17 cellular contexts compared by ENCODE assay signal in the genomic region with DNA sequence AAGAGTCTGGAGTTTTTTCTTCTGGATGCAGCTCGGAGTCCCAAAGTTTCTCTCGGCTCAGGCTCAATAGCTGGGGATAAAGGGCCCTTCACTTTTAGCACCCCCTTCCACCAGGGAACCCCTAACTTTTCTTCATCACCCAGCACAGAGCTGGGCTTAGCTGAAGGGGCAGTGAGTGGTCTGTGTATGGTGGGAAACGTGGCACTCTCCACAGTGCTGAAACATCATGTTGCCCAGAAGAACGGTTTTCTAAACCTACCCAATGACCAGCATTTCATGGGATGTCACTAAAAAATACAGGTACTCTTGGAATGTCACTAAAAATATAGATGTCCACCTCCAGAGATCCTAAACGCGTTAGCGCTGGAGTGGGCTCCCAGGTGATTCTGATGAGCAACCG. TPM values are rescaled to one million over a fixed set of nuclear protein-coding genes. Genes with fewer than 3 reads are reported as not detected.
DNase-seq lines count a peak whose midpoint lies in the region; ATAC-seq, FAIRE-seq and TF ChIP-seq lines count a peak whose summit lies in the region.
"Had no signal": no experiment of that assay in that cellular context is flagged by ENCODE, and none has a peak within 500 bp of the region (broad histone marks: within the 10 kb centered on the region; RNA-seq: fewer than 3 reads in every experiment).

No MANE protein-coding gene starts in this region.

- TF ChIP-seq CTCF in SK-N-SH (IDR thresholded peaks at IDR 0.05), result no peak
- no peak for TF ChIP-seq CTCF in K562 (IDR thresholded peaks at IDR 0.05 in 2 of 3, conservative IDR thresholded peaks at IDR 0.05 in 1 of 3; ENCODE audit: insufficient read depth in 2 of 3, low read depth in 1 of 3, low read length in 3 of 3)
- TF ChIP-seq CTCF in neural progenitor cell (IDR thresholded peaks at IDR 0.05), result no peak
- no peak for TF ChIP-seq CTCF in right atrium auricular region (IDR thresholded peaks at IDR 0.05)

- CTCF ChIA-PET in SK-N-SH (lab: Yijun Ruan, JAX), result no interaction called here
- CTCF ChIA-PET in K562 (lab: Yijun Ruan, JAX; ENCODE audit: low intra/inter-chr PET ratio), result no interaction called here

- POLR2A ChIA-PET in SK-N-SH (lab: Yijun Ruan, JAX) (no interaction called here), K562 (lab: Yijun Ruan, JAX) (interaction anchor here (0.9 to 6.1 kb wide), 3 partner anchors 11 to 79 kb away, joined by 3 to 56 read pairs (median 4); a partner anchor contains a TSS)

- BruUV-seq in K562 (replicated peaks; lab: Mats Ljungman, UMichigan), result no TSS peak

- no peaks in the 10 kb centered on the region for H3K36me3 ChIP-seq in SK-N-SH (replicated peaks in 1 of 2; ENCODE audit: control insufficient read depth in 1 of 2, insufficient read depth in 2 of 2, low read length in 1 of 2)
- H3K36me3 ChIP-seq in K562 (ENCODE audit: control insufficient read depth, insufficient read depth, low read length), result no peaks in the 10 kb centered on the region
- no peaks in the 10 kb centered on the region for H3K36me3 ChIP-seq in neural progenitor cell
- H3K36me3 ChIP-seq in right atrium auricular region, result no peaks in the 10 kb centered on the region
- H3K36me3 ChIP-seq: BLaER1 treated with 17β-estradiol and CSF1 and Interleukin-3, amounts not matched to agents 10 nM and 100 nM had no signal

- TF ChIP-seq EP300 in SK-N-SH (IDR thresholded peaks at IDR 0.05; ENCODE audit: borderline replicate concordance in 1 of 2, low read depth in 1 of 2, low read length in 1 of 2), result no peak
- no peak for TF ChIP-seq EP300 in K562 (IDR thresholded peaks at IDR 0.05; ENCODE audit: low read length)

- H3K79me2 ChIP-seq in SK-N-SH (ENCODE audit: insufficient read depth), result no peaks in the 10 kb centered on the region
- H3K79me2 ChIP-seq in K562 (ENCODE audit: control insufficient read depth, insufficient read depth, low read length), result no peaks in the 10 kb centered on the region
- no peaks in the 10 kb centered on the region for H3K79me2 ChIP-seq in neural progenitor cell (ENCODE audit: low read depth)

- no peaks in the 10 kb centered on the region for H3K9me3 ChIP-seq in SK-N-SH
- H3K9me3 ChIP-seq in K562 (replicated peaks; ENCODE audit: control insufficient read depth, insufficient read depth, low read depth, low read length), result peaks cover 3% of the 10 kb centered on the region
- H3K9me3 ChIP-seq in neural progenitor cell (ENCODE audit: low read depth), result no peaks in the 10 kb centered on the region
- peaks cover 0 to 8% of the 10 kb centered on the region in 2 donors for H3K9me3 ChIP-seq in right atrium auricular region

- H3K4me3 Mint-ChIP-seq in neural progenitor cell, result no peak overlapping the region

- H3K4me2 ChIP-seq in SK-N-SH (no peak overlapping the region), K562 (ENCODE audit: insufficient read depth, low read length) (0 out of 2 replicates have a peak overlapping the region, but pooled peaks have one; percentile 15), neural progenitor cell (peak overlapping the region; percentile 35)
- H3K4me2 ChIP-seq: BLaER1 treated with 17β-estradiol and CSF1 and Interleukin-3, amounts not matched to agents 10 nM and 100 nM had no signal

- H4K20me1 ChIP-seq in SK-N-SH (ENCODE audit: insufficient read depth) (no peaks in the 10 kb centered on the region), K562 (replicated peaks; ENCODE audit: control insufficient read depth, insufficient read depth, low read length) (no peaks in the 10 kb centered on the region), neural progenitor cell (ENCODE audit: low read depth) (no peaks in the 10 kb centered on the region)
- H4K20me1 ChIP-seq: BLaER1 treated with 17β-estradiol and CSF1 and Interleukin-3, amounts not matched to agents 10 nM and 100 nM had no signal

- no peaks in the 10 kb centered on the region for H3K27me3 ChIP-seq in SK-N-SH (ENCODE audit: insufficient read depth)
- no peaks in the 10 kb centered on the region for H3K27me3 ChIP-seq in K562 (ENCODE audit: control insufficient read depth in 2 of 2, insufficient read depth in 2 of 2, low read length in 2 of 2)
- no peaks in the 10 kb centered on the region for H3K27me3 ChIP-seq in neural progenitor cell
- no peaks in the 10 kb centered on the region for H3K27me3 ChIP-seq in right atrium auricular region
- H3K27me3 ChIP-seq: BLaER1 treated with 17β-estradiol and CSF1 and Interleukin-3, amounts not matched to agents 10 nM and 100 nM had no signal

- TF ChIP-seq RAD21 in SK-N-SH (IDR thresholded peaks at IDR 0.05; ENCODE audit: low read length) (no peak), K562 (CRISPR knock-in tag; conservative IDR thresholded peaks at IDR 0.05 in 1 of 2, IDR thresholded peaks at IDR 0.05 in 1 of 2) (no peak)

- H3K4me3 ChIP-seq in SK-N-SH (ENCODE audit: low read depth in 2 of 2, low read length in 1 of 2) (no peak overlapping the region), K562 (no peak overlapping the region), neural progenitor cell (no peak overlapping the region), right atrium auricular region (no peak overlapping the region)
- H3K4me3 ChIP-seq: BLaER1 treated with 17β-estradiol and CSF1 and Interleukin-3, amounts not matched to agents 10 nM and 100 nM had no signal

- 58% methylated on average over 8 of the region's 8 CpGs for WGBS in SK-N-SH (ENCODE audit: low lambda C conversion rate)
- WGBS in K562 (ENCODE audit: insufficient coverage, low coverage, missing lambda C conversion rate), result 23% methylated on average over 8 of the region's 8 CpGs

- H3K27ac Mint-ChIP-seq in neural progenitor cell, result no peak overlapping the region
- H3K27ac Mint-ChIP-seq: CD4-positive, CD25-positive, alpha-beta regulatory T cell had no signal

- intact Hi-C loops in K562 (cut with micrococcal nuclease), result no loop called here

- H3K4me1 Mint-ChIP-seq in neural progenitor cell, result peaks cover 4% of the 10 kb centered on the region

- no peak for FAIRE-seq in K562 (lab: Jason Lieb, UNC)
- FAIRE-seq: GM12891, GM19239 had no signal

- peaks cover 6% of the 10 kb centered on the region for H3K27me3 Mint-ChIP-seq in neural progenitor cell (ENCODE audit: insufficient read depth, low read depth)

- no peak for TF ChIP-seq POLR2A in K562 (conservative IDR thresholded peaks at IDR 0.05)

- no peaks in the 10 kb centered on the region for H3F3A ChIP-seq in SK-N-SH (replicated peaks; ENCODE audit: insufficient read depth)
- H3F3A ChIP-seq in neural progenitor cell (ENCODE audit: low read depth), result peaks cover 5% of the 10 kb centered on the region

- in situ Hi-C loops in K562 (cut with MboI), result no loop called here

- ATAC-seq in SK-N-SH treated with all-trans-retinoic acid at 6 μM for 48 hours (no peak), K562 (no peak), GM21423 (IDR thresholded peaks at IDR 0.05; ENCODE audit: unreplicated experiment) (no peak)

- no peaks in the 10 kb centered on the region for H3K36me3 Mint-ChIP-seq in neural progenitor cell

- H3K9me1 ChIP-seq in K562 (ENCODE audit: control insufficient read depth, insufficient read depth, low read length), result no peaks in the 10 kb centered on the region

- no peak for DNase-seq in SK-N-SH
- no peak for DNase-seq in K562 (ENCODE audit: extremely low read depth in 1 of 4, low spot score in 3 of 4)
- no peak for DNase-seq in neural progenitor cell (ENCODE audit: low spot score)
- DNase-seq in Ammon's horn (ENCODE audit: low spot score), result no peak
- no peak for DNase-seq in right atrium auricular region (ENCODE audit: low spot score)
- DNase-seq: AML-193; CD4-positive, CD25-positive, alpha-beta regulatory T cell; Karpas-422 had no signal

- peaks cover 4% of the 10 kb centered on the region for H3K9me3 Mint-ChIP-seq in neural progenitor cell

- H3K4me1 ChIP-seq in SK-N-SH (ENCODE audit: control insufficient read depth in 1 of 2, insufficient read depth in 2 of 2, low read depth in 1 of 2, low read length in 1 of 2) (no peaks in the 10 kb centered on the region), K562 (replicated peaks in 1 of 2; ENCODE audit: control insufficient read depth in 2 of 2, insufficient read depth in 2 of 2, low read length in 2 of 2) (peaks cover 13% of the 10 kb centered on the region in 2 experiments; a peak in 4 of 5 replicates), neural progenitor cell (peaks cover 6% of the 10 kb centered on the region), right atrium auricular region (no peaks in the 10 kb centered on the region)
- H3K4me1 ChIP-seq: BLaER1 treated with 17β-estradiol and CSF1 and Interleukin-3, amounts not matched to agents 10 nM and 100 nM had no signal

- H3K9me2 ChIP-seq in SK-N-SH, result no peaks in the 10 kb centered on the region

- H2AFZ ChIP-seq in SK-N-SH (ENCODE audit: low read depth), result no peak overlapping the region
- H2AFZ ChIP-seq in K562 (ENCODE audit: low read depth, low read length), result peak overlapping the region; percentile 78; the same call in 1 of the 2 replicates
- H2AFZ ChIP-seq in neural progenitor cell (replicated peaks), result peak overlapping the region; percentile 76

- H3K9ac ChIP-seq in SK-N-SH (no peak overlapping the region), K562 (ENCODE audit: insufficient read depth in 1 of 2, low read depth in 2 of 2, low read length in 2 of 2) (peak overlapping the region in 1 of 2 experiments; percentile 83; a peak in 1 of 4 replicates), neural progenitor cell (no peak overlapping the region)
- H3K9ac ChIP-seq: BLaER1 treated with 17β-estradiol and CSF1 and Interleukin-3, amounts not matched to agents 10 nM and 100 nM had no signal

- H3K27ac ChIP-seq in SK-N-SH (ENCODE audit: low read depth in 2 of 2, low read length in 1 of 2), result no peak overlapping the region
- no peak overlapping the region for H3K27ac ChIP-seq in K562 (ENCODE audit: extremely low read depth, low read depth, low read length)
- H3K27ac ChIP-seq in neural progenitor cell, result no peak overlapping the region
- H3K27ac ChIP-seq in right atrium auricular region, result no peak overlapping the region
- H3K27ac ChIP-seq: 22Rv1; BLaER1 treated with 17β-estradiol and CSF1 and Interleukin-3, amounts not matched to agents 10 nM and 100 nM had no signal

RNA-seq across cellular contexts. Expression of a gene that starts 12.0 kb away (rescaled TPM):
- polyA plus RNA-seq in SK-N-SH (2012; rRNA removed) (0.03 TPM in 1 of 2 replicates, not detected in the other), K562 (2011; rRNA removed) (0.12 and 0.33 TPM in 2 replicates), K562 (2014; fragmentation: Illumina TruSeq; extraction: Trizol) (not detected in 2 replicates), K562 (2014; fragmentation: Nextera tagmentation; extraction: Ambion mirVana) (not detected), K562 (2014; rRNA removed) (0.07 TPM in 1 of 2 replicates, not detected in the other)
- polyA plus RNA-seq in SK-N-SH (2012; cell fraction: cytosol; rRNA removed), result not detected in 2 replicates
- polyA plus RNA-seq in SK-N-SH (2012; cell fraction: nucleus; rRNA removed), result 0.07 TPM in 1 of 2 replicates, not detected in the other
- total RNA-seq in K562 (2011; cell fraction: chromatin; rRNA removed; ENCODE audit: low replicate concordance), result 1.00 and 1.2 TPM in 2 replicates
- total RNA-seq in K562 (2011; cell fraction: nucleolus; rRNA removed), result 9.5 and 13.8 TPM in 2 replicates
- total RNA-seq in K562 (2011; cell fraction: nucleoplasm; rRNA removed), result 10.4 and 24.5 TPM in 2 replicates
- total RNA-seq in K562 (2014; rRNA removed) (1.5 and 2.1 TPM in 2 replicates), K562 (2014; rRNA removed; fragmentation: Illumina TruSeq; extraction: Trizol) (0.67 and 0.69 TPM in 2 replicates), K562 (2015; rRNA removed; fragmentation: Illumina TruSeq; extraction: Trizol) (1.0 TPM in 1 of 2 replicates, not detected in the other), K562 (2021) (0.22 and 0.36 TPM in 2 replicates), neural progenitor cell (ENCODE audit: low replicate concordance) (1.8 and 3.8 TPM in 2 replicates), right atrium auricular region (not detected)
- polyA plus RNA-seq in K562 (2011; cell fraction: cytosol; rRNA removed), result 0.12 TPM in 1 of 2 replicates, not detected in the other
- polyA plus RNA-seq in K562 (2011; cell fraction: nucleus; rRNA removed), result 0.35 and 0.41 TPM in 2 replicates
- polyA plus RNA-seq in K562 (2012), result 0.01 and 0.24 TPM in 2 replicates
- polyA minus RNA-seq in K562 (2011; rRNA and poly(A)+ RNA removed), result 8.3 and 11.8 TPM in 2 replicates
- polyA minus RNA-seq in K562 (2011; cell fraction: cytosol; rRNA and poly(A)+ RNA removed), result 5.3 TPM in 1 of 2 replicates, not detected in the other
- polyA minus RNA-seq in K562 (2011; cell fraction: nucleus; rRNA and poly(A)+ RNA removed), result 4.4 and 7.6 TPM in 2 replicates
- total RNA-seq: CD4-positive, CD25-positive, alpha-beta regulatory T cell; HT1080 had no signal
- polyA plus RNA-seq: CD4-positive, CD25-positive, alpha-beta regulatory T cell had no signal

RNA-seq across cellular contexts. Expression of a gene that starts 22.4 kb away (rescaled TPM):
- polyA plus RNA-seq in SK-N-SH (2012; rRNA removed), result 31.4 and 68.7 TPM in 2 replicates
- polyA plus RNA-seq in SK-N-SH (2012; cell fraction: cytosol; rRNA removed), result 27.2 and 38.1 TPM in 2 replicates
- polyA plus RNA-seq in SK-N-SH (2012; cell fraction: nucleus; rRNA removed), result 60.5 and 79.2 TPM in 2 replicates
- total RNA-seq in K562 (2011; cell fraction: chromatin; rRNA removed; ENCODE audit: low replicate concordance), result 111 and 188 TPM in 2 replicates
- total RNA-seq in K562 (2011; cell fraction: nucleolus; rRNA removed), result 141 and 146 TPM in 2 replicates
- 112 and 116 TPM in 2 replicates for total RNA-seq in K562 (2011; cell fraction: nucleoplasm; rRNA removed)
- total RNA-seq in K562 (2014; rRNA removed), result 76.3 and 90.5 TPM in 2 replicates
- total RNA-seq in K562 (2014; rRNA removed; fragmentation: Illumina TruSeq; extraction: Trizol), result 36.9 and 45.2 TPM in 2 replicates
- 35.5 and 35.6 TPM in 2 replicates for total RNA-seq in K562 (2015; rRNA removed; fragmentation: Illumina TruSeq; extraction: Trizol)
- 139 and 152 TPM in 2 replicates for total RNA-seq in K562 (2021)
- polyA plus RNA-seq in K562 (2011; rRNA removed), result 45.5 and 105 TPM in 2 replicates
- 134 and 197 TPM in 2 replicates for polyA plus RNA-seq in K562 (2011; cell fraction: cytosol; rRNA removed)
- 128 and 139 TPM in 2 replicates for polyA plus RNA-seq in K562 (2011; cell fraction: nucleus; rRNA removed)
- 138 and 150 TPM in 2 replicates for polyA plus RNA-seq in K562 (2012)
- polyA plus RNA-seq in K562 (2014; fragmentation: Illumina TruSeq; extraction: Trizol), result 169 and 212 TPM in 2 replicates
- polyA plus RNA-seq in K562 (2014; fragmentation: Nextera tagmentation; extraction: Ambion mirVana), result 10 to 100 TPM; 13.6 to 24.8 TPM
- 72.2 and 87.6 TPM in 2 replicates for polyA plus RNA-seq in K562 (2014; rRNA removed)
- polyA minus RNA-seq in K562 (2011; rRNA and poly(A)+ RNA removed), result 74.4 and 102 TPM in 2 replicates
- polyA minus RNA-seq in K562 (2011; cell fraction: cytosol; rRNA and poly(A)+ RNA removed), result 131 and 161 TPM in 2 replicates
- 61.0 and 77.9 TPM in 2 replicates for polyA minus RNA-seq in K562 (2011; cell fraction: nucleus; rRNA and poly(A)+ RNA removed)
- 93.5 and 105 TPM in 2 replicates for total RNA-seq in neural progenitor cell (ENCODE audit: low replicate concordance)
- 1 to 10 TPM in 1 of 2 donors, under 1 TPM in 1; 0.71 to 3.3 TPM for total RNA-seq in right atrium auricular region

RNA-seq across cellular contexts. Expression of a gene that starts 53.8 kb away (rescaled TPM):
- polyA plus RNA-seq in SK-N-SH (2012; rRNA removed) (not detected in 2 replicates), K562 (2011; rRNA removed) (0.43 and 0.85 TPM in 2 replicates), K562 (2014; fragmentation: Illumina TruSeq; extraction: Trizol) (0.78 and 1.1 TPM in 2 replicates), K562 (2014; fragmentation: Nextera tagmentation; extraction: Ambion mirVana) (under 1 TPM; 0.23 to 0.45 TPM), K562 (2014; rRNA removed) (1.1 and 1.2 TPM in 2 replicates)
- polyA plus RNA-seq in SK-N-SH (2012; cell fraction: cytosol; rRNA removed), result not detected in 2 replicates
- polyA plus RNA-seq in SK-N-SH (2012; cell fraction: nucleus; rRNA removed), result not detected in 2 replicates
- 0.39 and 0.46 TPM in 2 replicates for total RNA-seq in K562 (2011; cell fraction: chromatin; rRNA removed; ENCODE audit: low replicate concordance)
- 0.33 and 0.39 TPM in 2 replicates for total RNA-seq in K562 (2011; cell fraction: nucleolus; rRNA removed)
- 0.51 and 0.84 TPM in 2 replicates for total RNA-seq in K562 (2011; cell fraction: nucleoplasm; rRNA removed)
- total RNA-seq in K562 (2014; rRNA removed) (0.50 and 1.1 TPM in 2 replicates), K562 (2014; rRNA removed; fragmentation: Illumina TruSeq; extraction: Trizol) (0.80 and 0.83 TPM in 2 replicates), K562 (2015; rRNA removed; fragmentation: Illumina TruSeq; extraction: Trizol) (0.76 and 0.87 TPM in 2 replicates), K562 (2021) (0.95 and 1.1 TPM in 2 replicates), neural progenitor cell (ENCODE audit: low replicate concordance) (0.13 and 0.46 TPM in 2 replicates), right atrium auricular region (not detected)
- 0.38 and 0.52 TPM in 2 replicates for polyA plus RNA-seq in K562 (2011; cell fraction: cytosol; rRNA removed)
- 0.24 and 1.1 TPM in 2 replicates for polyA plus RNA-seq in K562 (2011; cell fraction: nucleus; rRNA removed)
- 1.2 and 1.9 TPM in 2 replicates for polyA plus RNA-seq in K562 (2012)
- polyA minus RNA-seq in K562 (2011; rRNA and poly(A)+ RNA removed), result 0.21 and 0.67 TPM in 2 replicates
- polyA minus RNA-seq in K562 (2011; cell fraction: cytosol; rRNA and poly(A)+ RNA removed), result 0.57 TPM in 1 of 2 replicates, not detected in the other
- polyA minus RNA-seq in K562 (2011; cell fraction: nucleus; rRNA and poly(A)+ RNA removed), result 0.22 and 0.40 TPM in 2 replicates
- total RNA-seq: CD4-positive, CD25-positive, alpha-beta regulatory T cell; G401; HepG2; HT1080 had no signal
- polyA plus RNA-seq: CD4-positive, CD25-positive, alpha-beta regulatory T cell; HepG2 had no signal

RNA-seq across cellular contexts. Expression of a gene that starts 59.8 kb away (rescaled TPM):
- 45.6 and 59.8 TPM in 2 replicates for polyA plus RNA-seq in SK-N-SH (2012; rRNA removed)
- 59.2 and 59.9 TPM in 2 replicates for polyA plus RNA-seq in SK-N-SH (2012; cell fraction: cytosol; rRNA removed)
- polyA plus RNA-seq in SK-N-SH (2012; cell fraction: nucleus; rRNA removed), result 37.5 and 74.0 TPM in 2 replicates
- total RNA-seq in K562 (2011; cell fraction: chromatin; rRNA removed; ENCODE audit: low replicate concordance), result 79.4 and 112 TPM in 2 replicates
- 39.1 and 44.0 TPM in 2 replicates for total RNA-seq in K562 (2011; cell fraction: nucleolus; rRNA removed)
- total RNA-seq in K562 (2011; cell fraction: nucleoplasm; rRNA removed), result 59.5 and 102 TPM in 2 replicates
- total RNA-seq in K562 (2014; rRNA removed), result 35.2 and 35.8 TPM in 2 replicates
- total RNA-seq in K562 (2014; rRNA removed; fragmentation: Illumina TruSeq; extraction: Trizol), result 75.9 and 84.3 TPM in 2 replicates
- 60.7 and 65.6 TPM in 2 replicates for total RNA-seq in K562 (2015; rRNA removed; fragmentation: Illumina TruSeq; extraction: Trizol)
- 78.2 and 81.1 TPM in 2 replicates for total RNA-seq in K562 (2021)
- 109 and 149 TPM in 2 replicates for polyA plus RNA-seq in K562 (2011; rRNA removed)
- polyA plus RNA-seq in K562 (2011; cell fraction: cytosol; rRNA removed), result 37.7 and 64.4 TPM in 2 replicates
- 66.1 and 70.0 TPM in 2 replicates for polyA plus RNA-seq in K562 (2011; cell fraction: nucleus; rRNA removed)
- 66.7 and 90.6 TPM in 2 replicates for polyA plus RNA-seq in K562 (2012)
- 88.7 and 97.0 TPM in 2 replicates for polyA plus RNA-seq in K562 (2014; fragmentation: Illumina TruSeq; extraction: Trizol)
- polyA plus RNA-seq in K562 (2014; fragmentation: Nextera tagmentation; extraction: Ambion mirVana), result 100 to 1,000 TPM in 1 of 2 experiments, 10 to 100 TPM in 1; 45.2 to 123 TPM
- 58.9 and 68.4 TPM in 2 replicates for polyA plus RNA-seq in K562 (2014; rRNA removed)
- polyA minus RNA-seq in K562 (2011; rRNA and poly(A)+ RNA removed), result 165 and 206 TPM in 2 replicates
- polyA minus RNA-seq in K562 (2011; cell fraction: cytosol; rRNA and poly(A)+ RNA removed), result 28.9 and 32.8 TPM in 2 replicates
- 16.7 and 30.1 TPM in 2 replicates for polyA minus RNA-seq in K562 (2011; cell fraction: nucleus; rRNA and poly(A)+ RNA removed)
- 35.7 and 40.3 TPM in 2 replicates for total RNA-seq in neural progenitor cell (ENCODE audit: low replicate concordance)
- total RNA-seq in right atrium auricular region, result 10 to 100 TPM; 22.3 to 25.7 TPM

RNA-seq across cellular contexts. Expression of a gene that starts 59.9 kb away (rescaled TPM):
- polyA plus RNA-seq in SK-N-SH (2012; rRNA removed) (3.3 and 4.5 TPM in 2 replicates), K562 (2011; rRNA removed) (12.5 and 14.9 TPM in 2 replicates), K562 (2014; fragmentation: Illumina TruSeq; extraction: Trizol) (15.0 and 19.1 TPM in 2 replicates), K562 (2014; fragmentation: Nextera tagmentation; extraction: Ambion mirVana) (10 to 100 TPM in 1 of 2 experiments, 1 to 10 TPM in 1; 7.0 to 10.3 TPM), K562 (2014; rRNA removed) (15.2 and 16.7 TPM in 2 replicates)
- 4.4 and 5.0 TPM in 2 replicates for polyA plus RNA-seq in SK-N-SH (2012; cell fraction: cytosol; rRNA removed)
- polyA plus RNA-seq in SK-N-SH (2012; cell fraction: nucleus; rRNA removed), result 4.5 and 6.3 TPM in 2 replicates
- total RNA-seq in K562 (2011; cell fraction: chromatin; rRNA removed; ENCODE audit: low replicate concordance), result 21.7 and 43.5 TPM in 2 replicates
- 14.5 and 17.8 TPM in 2 replicates for total RNA-seq in K562 (2011; cell fraction: nucleolus; rRNA removed)
- 31.3 and 36.0 TPM in 2 replicates for total RNA-seq in K562 (2011; cell fraction: nucleoplasm; rRNA removed)
- total RNA-seq in K562 (2014; rRNA removed) (11.5 and 14.0 TPM in 2 replicates), K562 (2014; rRNA removed; fragmentation: Illumina TruSeq; extraction: Trizol) (22.5 and 26.7 TPM in 2 replicates), K562 (2015; rRNA removed; fragmentation: Illumina TruSeq; extraction: Trizol) (22.2 and 25.8 TPM in 2 replicates), K562 (2021) (16.5 and 17.9 TPM in 2 replicates), neural progenitor cell (ENCODE audit: low replicate concordance) (11.4 and 23.3 TPM in 2 replicates), right atrium auricular region (1 to 10 TPM; 4.7 TPM)
- 5.0 and 7.9 TPM in 2 replicates for polyA plus RNA-seq in K562 (2011; cell fraction: cytosol; rRNA removed)
- 9.6 and 10.8 TPM in 2 replicates for polyA plus RNA-seq in K562 (2011; cell fraction: nucleus; rRNA removed)
- 11.2 and 13.3 TPM in 2 replicates for polyA plus RNA-seq in K562 (2012)
- polyA minus RNA-seq in K562 (2011; rRNA and poly(A)+ RNA removed), result 25.6 and 28.5 TPM in 2 replicates
- polyA minus RNA-seq in K562 (2011; cell fraction: cytosol; rRNA and poly(A)+ RNA removed), result 8.1 and 11.6 TPM in 2 replicates
- polyA minus RNA-seq in K562 (2011; cell fraction: nucleus; rRNA and poly(A)+ RNA removed), result 12.4 and 21.4 TPM in 2 replicates

Comparison
In these comparisons a context has a peak if more than half of its experiments do, and no peak if none do; other contexts are left out.
1. RNA of a gene that starts 22.4 kb away (total RNA-seq): 93.5 to 105 TPM in neural progenitor cell and 35.5 to 188 TPM in K562; 0.71 to 3.3 TPM in right atrium auricular region; every median in the first group is over 4 times any median in the second.